3 cellular contexts compared by ENCODE assay signal in genomic region chr2:112679484-112679883, GRCh38.
TF ChIP-seq lines count a peak whose summit lies in the region.

No MANE protein-coding gene starts in this region.

TF ChIP-seq in GM23338, 12 proteins besides CTCF, POLR2A, EP300 and RAD21:
- TF ChIP-seq REST (IDR thresholded peaks at IDR 0.05; ENCODE audit: unreplicated experiment), result no peak
- no peak for TF ChIP-seq ZNF331 (CRISPR knock-in tag; IDR thresholded peaks at IDR 0.05; ENCODE audit: low read depth)

TF ChIP-seq in WTC11, 78 proteins besides CTCF, POLR2A, EP300 and RAD21:
- TF ChIP-seq TP53 (CRISPR knock-in tag; IDR thresholded peaks at IDR 0.05), result no peak
- no peak for TF ChIP-seq GTF2I (CRISPR knock-in tag; conservative IDR thresholded peaks at IDR 0.05)
- TF ChIP-seq IRF2 (CRISPR knock-in tag; IDR thresholded peaks at IDR 0.05; ENCODE audit: borderline replicate concordance, low read depth), result no peak
- TF ChIP-seq ZNF671 (CRISPR knock-in tag; IDR thresholded peaks at IDR 0.05), result no peak
- TF ChIP-seq FOXP1 (CRISPR knock-in tag; IDR thresholded peaks at IDR 0.05; ENCODE audit: borderline replicate concordance), result no peak
- TF ChIP-seq NR3C1 (CRISPR knock-in tag; conservative IDR thresholded peaks at IDR 0.05; ENCODE audit: low read depth), result no peak
- no peak for TF ChIP-seq ZNF263 (CRISPR knock-in tag; IDR thresholded peaks at IDR 0.05; ENCODE audit: low read depth)
- TF ChIP-seq ZNF396 (CRISPR knock-in tag; IDR thresholded peaks at IDR 0.05; ENCODE audit: borderline replicate concordance), result no peak
- TF ChIP-seq ZSCAN18 (CRISPR knock-in tag; IDR thresholded peaks at IDR 0.05), result no peak
- no peak for TF ChIP-seq NFYB (CRISPR knock-in tag; conservative IDR thresholded peaks at IDR 0.05; ENCODE audit: low read depth)
- no peak for TF ChIP-seq ZNF317 (CRISPR knock-in tag; IDR thresholded peaks at IDR 0.05; ENCODE audit: borderline replicate concordance, low read depth)
- no peak for TF ChIP-seq SMAD4 (CRISPR knock-in tag; IDR thresholded peaks at IDR 0.05)
- no peak for TF ChIP-seq NFATC4 (CRISPR knock-in tag; IDR thresholded peaks at IDR 0.05)
- no peak for TF ChIP-seq MAX (CRISPR knock-in tag; IDR thresholded peaks at IDR 0.05)
- TF ChIP-seq PRRX2 (CRISPR knock-in tag; IDR thresholded peaks at IDR 0.05), result no peak

TF ChIP-seq in HepG2, 621 proteins besides CTCF, POLR2A, EP300 and RAD21:
- no peak for TF ChIP-seq RFXAP (CRISPR knock-in tag; IDR thresholded peaks at IDR 0.05; ENCODE audit: borderline replicate concordance)
- no peak for TF ChIP-seq HNF1A (IDR thresholded peaks at IDR 0.05; ENCODE audit: low read depth)
- TF ChIP-seq HNF1A (CRISPR knock-in tag; IDR thresholded peaks at IDR 0.05; ENCODE audit: borderline replicate concordance), result no peak
- no peak for TF ChIP-seq ZNF136 (CRISPR knock-in tag; IDR thresholded peaks at IDR 0.05; ENCODE audit: low read depth)
